ENCODE assay signal across 13 cellular contexts in the genomic region with DNA sequence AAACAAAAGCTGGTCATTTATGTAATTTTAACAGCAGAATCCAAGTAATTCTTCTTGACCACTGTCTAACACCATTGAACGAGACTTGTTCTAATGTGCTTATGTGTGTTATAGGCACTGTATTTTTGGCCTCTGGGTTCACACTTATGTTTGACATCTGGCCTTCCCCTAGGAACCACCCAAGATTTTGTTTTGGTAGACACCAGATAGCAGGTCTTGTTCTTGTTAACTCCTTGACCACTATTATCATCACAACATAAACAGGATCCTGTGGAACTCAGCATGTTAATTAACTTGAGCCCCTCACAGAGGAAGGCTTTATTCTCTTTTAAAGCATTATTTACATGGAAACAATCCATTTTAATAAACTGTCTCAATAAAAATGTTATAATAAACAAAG.
DNase-seq lines count a peak whose midpoint lies in the region; ATAC-seq and TF ChIP-seq lines count a peak whose summit lies in the region.
"Had no signal": no experiment of that assay in that cellular context is flagged by ENCODE, and none has a peak within 500 bp of the region (broad histone marks: within the 10 kb centered on the region; RNA-seq: fewer than 3 reads in every experiment).

No MANE protein-coding gene starts in this region.

- H3K27ac Mint-ChIP-seq in GM23338 (no peak overlapping the region), neural progenitor cell (no peak overlapping the region)
- H3K27ac Mint-ChIP-seq: CD4-positive, CD25-positive, alpha-beta regulatory T cell had no signal

- H3K9me3 ChIP-seq in Panc1 (ENCODE audit: control insufficient read depth, insufficient read depth, low read depth, low read length): no peaks in the 10 kb centered on the region
- no peaks in the 10 kb centered on the region for H3K9me3 ChIP-seq in hepatocyte (ENCODE audit: low read depth)
- H3K9me3 ChIP-seq in neural progenitor cell (ENCODE audit: low read depth): no peaks in the 10 kb centered on the region
- H3K9me3 ChIP-seq: BLaER1 treated with 17β-estradiol and CSF1 and Interleukin-3, amounts not matched to agents 10 nM and 100 nM; HAP-1 had no signal

- DNase-seq in GM23338 (ENCODE audit: low spot score) (no peak), Panc1 (ENCODE audit: low read depth, low spot score) (no peak), hepatocyte (ENCODE audit: low spot score) (no peak), neural progenitor cell (ENCODE audit: low spot score) (no peak), cardiac septum (ENCODE audit: low spot score) (no peak)
- DNase-seq in activated CD4-positive, alpha-beta T cell treated with anti-CD3 and anti-CD28 coated beads, Interleukin-2, amount 50 U/mL, for 1 hour: no peak
- DNase-seq: ACHN; CD4-positive, CD25-positive, alpha-beta regulatory T cell; DMS79 had no signal

- H3K36me3 ChIP-seq in GM23338 (ENCODE audit: insufficient read depth) (no peaks in the 10 kb centered on the region), Panc1 (ENCODE audit: control insufficient read depth, insufficient read depth, low read length) (no peaks in the 10 kb centered on the region; the same call in 1 of the 2 replicates), hepatocyte (replicated peaks; ENCODE audit: insufficient read depth, low read depth) (no peaks in the 10 kb centered on the region), neural progenitor cell (no peaks in the 10 kb centered on the region)
- H3K36me3 ChIP-seq: BLaER1 treated with 17β-estradiol and CSF1 and Interleukin-3, amounts not matched to agents 10 nM and 100 nM; HAP-1 had no signal

- 84% methylated on average over 1 of the region's 1 CpG for WGBS in hepatocyte (ENCODE audit: low lambda C conversion rate, missing lambda C conversion rate)

- H3K4me2 ChIP-seq in GM23338 (peak overlapping the region; percentile 46), hepatocyte (no peak overlapping the region), neural progenitor cell (peak overlapping the region; percentile 1)
- H3K4me2 ChIP-seq: BLaER1 treated with 17β-estradiol and CSF1 and Interleukin-3, amounts not matched to agents 10 nM and 100 nM had no signal

- peak; percentile 43; the same call in 1 of the 3 replicates for ATAC-seq in GM23338
- no peak for ATAC-seq in Panc1
- ATAC-seq in GM18868 (IDR thresholded peaks at IDR 0.05; ENCODE audit: unreplicated experiment): no peak
- ATAC-seq: K562 had no signal

- H3K27ac ChIP-seq in GM23338 (ENCODE audit: low read depth): peak overlapping the region; percentile 11
- H3K27ac ChIP-seq in Panc1 (ENCODE audit: low read length): peak overlapping the region; percentile 68; the same call in 1 of the 2 replicates
- H3K27ac ChIP-seq in hepatocyte: peak overlapping the region; percentile 4
- no peak overlapping the region for H3K27ac ChIP-seq in neural progenitor cell
- H3K27ac ChIP-seq: BLaER1 treated with 17β-estradiol and CSF1 and Interleukin-3, amounts not matched to agents 10 nM and 100 nM had no signal

- H3K9ac ChIP-seq in neural progenitor cell: no peak overlapping the region
- H3K9ac ChIP-seq: BLaER1 treated with 17β-estradiol and CSF1 and Interleukin-3, amounts not matched to agents 10 nM and 100 nM had no signal

- TF ChIP-seq CTCF in GM23338 (conservative IDR thresholded peaks at IDR 0.05; ENCODE audit: low read depth in 2 of 2): no peak
- TF ChIP-seq CTCF in Panc1 (IDR thresholded peaks at IDR 0.05): no peak
- no peak for TF ChIP-seq CTCF in hepatocyte (IDR thresholded peaks at IDR 0.05; ENCODE audit: poor library complexity)
- TF ChIP-seq CTCF in neural progenitor cell (IDR thresholded peaks at IDR 0.05): no peak

- no peak overlapping the region for H2AFZ ChIP-seq in GM23338
- no peak overlapping the region for H2AFZ ChIP-seq in hepatocyte
- no peak overlapping the region for H2AFZ ChIP-seq in neural progenitor cell (replicated peaks)

- no peaks in the 10 kb centered on the region for H4K20me1 ChIP-seq in GM23338 (replicated peaks; ENCODE audit: insufficient read depth)
- no peaks in the 10 kb centered on the region for H4K20me1 ChIP-seq in hepatocyte (ENCODE audit: insufficient read depth, poor library complexity, severe bottlenecking)
- H4K20me1 ChIP-seq in neural progenitor cell (ENCODE audit: low read depth): no peaks in the 10 kb centered on the region
- H4K20me1 ChIP-seq: BLaER1 treated with 17β-estradiol and CSF1 and Interleukin-3, amounts not matched to agents 10 nM and 100 nM had no signal

- no peaks in the 10 kb centered on the region for H3K79me2 ChIP-seq in GM23338 (replicated peaks; ENCODE audit: insufficient read depth)
- H3K79me2 ChIP-seq in hepatocyte: no peaks in the 10 kb centered on the region
- H3K79me2 ChIP-seq in neural progenitor cell (ENCODE audit: low read depth): no peaks in the 10 kb centered on the region

- H3K4me3 Mint-ChIP-seq in GM23338: no peak overlapping the region
- no peak overlapping the region for H3K4me3 Mint-ChIP-seq in neural progenitor cell
- H3K4me3 Mint-ChIP-seq: CD4-positive, CD25-positive, alpha-beta regulatory T cell had no signal

- H3K27me3 ChIP-seq in GM23338 (ENCODE audit: insufficient read depth) (no peaks in the 10 kb centered on the region), Panc1 (ENCODE audit: control insufficient read depth, insufficient read depth, low read length) (no peaks in the 10 kb centered on the region), hepatocyte (no peaks in the 10 kb centered on the region), neural progenitor cell (no peaks in the 10 kb centered on the region)
- H3K27me3 ChIP-seq: BLaER1 treated with 17β-estradiol and CSF1 and Interleukin-3, amounts not matched to agents 10 nM and 100 nM had no signal

- H3F3A ChIP-seq in GM23338 (replicated peaks; ENCODE audit: low read depth) (no peaks in the 10 kb centered on the region), neural progenitor cell (ENCODE audit: low read depth) (peaks cover 6% of the 10 kb centered on the region)

- H3K27me3 Mint-ChIP-seq in GM23338 (ENCODE audit: insufficient read depth, low read depth, poor library complexity) (no peaks in the 10 kb centered on the region), neural progenitor cell (ENCODE audit: insufficient read depth, low read depth) (no peaks in the 10 kb centered on the region)
- H3K27me3 Mint-ChIP-seq: CD4-positive, CD25-positive, alpha-beta regulatory T cell had no signal

- POLR2A ChIA-PET in Panc1 (lab: Charles Lee): no interaction called here

- intact Hi-C loops in Panc1 (cut with micrococcal nuclease; ENCODE audit: unreplicated experiment) (no loop called here), cardiac septum (cut with DNase I) (no loop called here)

- H3K4me1 ChIP-seq in GM23338 (ENCODE audit: insufficient read depth): peaks cover 19% of the 10 kb centered on the region
- H3K4me1 ChIP-seq in Panc1 (ENCODE audit: control insufficient read depth, insufficient read depth, low read length): no peaks in the 10 kb centered on the region
- H3K4me1 ChIP-seq in hepatocyte (ENCODE audit: insufficient read depth): peaks cover 7% of the 10 kb centered on the region
- H3K4me1 ChIP-seq in neural progenitor cell: peaks cover 20% of the 10 kb centered on the region

- no peaks in the 10 kb centered on the region for H3K36me3 Mint-ChIP-seq in GM23338 (ENCODE audit: low read depth)
- H3K36me3 Mint-ChIP-seq in neural progenitor cell: no peaks in the 10 kb centered on the region
- H3K36me3 Mint-ChIP-seq: CD4-positive, CD25-positive, alpha-beta regulatory T cell had no signal

- no TSS peak for BruUV-seq in Panc1 (replicated peaks; lab: Mats Ljungman, UMichigan)

- in situ Hi-C loops in Panc1 (cut with HindIII; ENCODE audit: low pct_unique_long_range_greater_than_20kb, low sequenced_read_pairs): no loop called here

- no peaks in the 10 kb centered on the region for H3K9me3 Mint-ChIP-seq in GM23338
- H3K9me3 Mint-ChIP-seq in neural progenitor cell: no peaks in the 10 kb centered on the region

- no peaks in the 10 kb centered on the region for H3K9me2 ChIP-seq in GM23338 (ENCODE audit: insufficient read depth)
- no peaks in the 10 kb centered on the region for H3K9me2 ChIP-seq in hepatocyte (replicated peaks; ENCODE audit: insufficient read depth)

- H3K4me3 ChIP-seq in GM23338: no peak overlapping the region
- H3K4me3 ChIP-seq in Panc1 (ENCODE audit: low read depth in 2 of 2, low read length in 2 of 2): no peak overlapping the region
- no peak overlapping the region for H3K4me3 ChIP-seq in hepatocyte
- no peak overlapping the region for H3K4me3 ChIP-seq in neural progenitor cell
- H3K4me3 ChIP-seq: BLaER1 treated with 17β-estradiol and CSF1 and Interleukin-3, amounts not matched to agents 10 nM and 100 nM; HAP-1; K562 had no signal

- H3K4me1 Mint-ChIP-seq in GM23338 (peaks cover 28% of the 10 kb centered on the region), neural progenitor cell (peaks cover 19% of the 10 kb centered on the region)
- H3K4me1 Mint-ChIP-seq: CD4-positive, CD25-positive, alpha-beta regulatory T cell had no signal

- CTCF ChIA-PET in Panc1 (lab: Charles Lee): no interaction called here

TF ChIP-seq in GM23338, 12 proteins besides CTCF, POLR2A, EP300 and RAD21 (continues in another document):
- TF ChIP-seq JUNB (IDR thresholded peaks at IDR 0.05; ENCODE audit: unreplicated experiment): no peak
- TF ChIP-seq ETS1 (IDR thresholded peaks at IDR 0.05): no peak
